Comparison of ENCODE assay signal across 9 cellular contexts in the genomic region with DNA sequence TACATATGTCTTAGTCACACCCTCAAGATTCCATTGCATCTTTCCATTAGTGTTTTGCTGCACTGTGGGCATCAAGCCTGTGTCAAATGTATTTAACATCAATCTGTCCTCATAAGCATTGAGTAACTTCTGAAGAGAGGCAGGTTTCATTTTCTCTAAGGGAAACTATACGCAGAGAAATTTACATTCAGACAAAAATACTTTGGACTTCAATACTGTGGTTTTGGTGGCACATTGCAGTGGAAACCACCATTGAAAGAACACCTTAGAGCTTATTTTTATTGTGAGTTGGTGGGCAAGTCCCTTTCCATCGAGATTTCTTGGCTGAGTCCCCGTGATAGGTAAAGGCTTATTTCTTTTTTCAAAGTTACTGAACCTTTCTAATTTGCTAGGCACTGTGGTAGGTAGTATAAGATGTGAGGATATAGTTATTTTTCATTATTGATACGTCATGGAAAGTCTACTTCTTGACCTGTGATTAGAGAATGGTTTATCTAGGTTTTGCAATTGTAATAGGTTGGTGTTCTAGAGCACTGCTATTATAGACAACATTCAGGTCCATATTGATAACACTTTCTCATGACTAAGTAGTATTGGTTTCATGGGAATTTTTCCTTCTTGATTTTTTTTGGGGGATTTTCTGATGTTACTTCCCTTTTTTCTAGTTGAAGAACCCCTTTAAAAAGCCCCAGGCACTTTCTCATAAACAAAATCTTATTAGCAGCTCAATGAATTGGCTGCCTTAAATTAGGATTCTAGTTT.
DNase-seq lines count a peak whose midpoint lies in the region; ATAC-seq and TF ChIP-seq lines count a peak whose summit lies in the region.
"Had no signal": no experiment of that assay in that cellular context is flagged by ENCODE, and none has a peak within 500 bp of the region (broad histone marks: within the 10 kb centered on the region; RNA-seq: fewer than 3 reads in every experiment).

No MANE protein-coding gene starts in this region.

- H3K4me2 ChIP-seq in MM.1S (ENCODE audit: low read depth, low read length) (peak overlapping the region; percentile 61), PC-9 (no peak overlapping the region)

- H3K4me3 Mint-ChIP-seq in CD4-positive, alpha-beta memory T cell, result peak overlapping the region; percentile 18 to 70 (median 60)

- peak overlapping the region; percentile 5; the same call in 1 of the 2 replicates for H3K9ac ChIP-seq in MM.1S (ENCODE audit: low read length)

- H3K27ac ChIP-seq in CD4-positive, alpha-beta memory T cell (ENCODE audit: low read depth, low read length), result no peak overlapping the region
- H3K27ac ChIP-seq in MM.1S (ENCODE audit: low read length) (peak overlapping the region; percentile 28; the same call in 1 of the 2 replicates), psoas muscle (no peak overlapping the region), PC-9 (no peak overlapping the region)
- H3K27ac ChIP-seq: pancreas had no signal

- ATAC-seq in GM18873 (IDR thresholded peaks at IDR 0.05; ENCODE audit: low FRiP score, unreplicated experiment) (peak; percentile 85), HG02763 (IDR thresholded peaks at IDR 0.05; ENCODE audit: unreplicated experiment) (peak; percentile 89), psoas muscle (no peak)
- ATAC-seq: pancreas had no signal

- peak in 3 of 5 donors; percentile 1 to 2 (median 1) for DNase-seq in CD4-positive, alpha-beta memory T cell
- DNase-seq in MM.1S (peak; percentile 70), ecto neural progenitor cell (ENCODE audit: low spot score) (no peak), NCI-H1417 (lab: John Stamatoyannopoulos, UW) (no peak), psoas muscle (no peak), PC-9 (no peak)
- DNase-seq: pancreas had no signal

- intact Hi-C loops in CD4-positive, alpha-beta memory T cell (cut with micrococcal nuclease), result no loop called here
- intact Hi-C loops in psoas muscle (cut with DNase I), result loop anchor here in 1 of 2 donors (10.0 kb wide), 1 partner anchor 414 kb away; no protein-coding TSS in a partner anchor
- intact Hi-C loops in PC-9 (cut with micrococcal nuclease; ENCODE audit: unreplicated experiment), result no loop called here

- H4K20me1 ChIP-seq in MM.1S (ENCODE audit: insufficient read depth, low read length) (no peaks in the 10 kb centered on the region), PC-9 (ENCODE audit: insufficient read depth) (no peaks in the 10 kb centered on the region)

- H3K27ac Mint-ChIP-seq in CD4-positive, alpha-beta memory T cell, result peak overlapping the region in 3 of 7 donors; percentile 29 to 52 (median 38)

- WGBS in psoas muscle, 3 donors, result 71 to 79% (median 78%) methylated on average over 4 of the region's 4 CpGs

- CTCF ChIA-PET in CD4-positive, alpha-beta memory T cell (lab: Charles Lee; ENCODE audit: partially characterized antibody), result no interaction called here
- CTCF ChIA-PET in PC-9 (lab: Charles Lee), result no interaction called here

- H3K4me1 Mint-ChIP-seq in CD4-positive, alpha-beta memory T cell, result peaks cover 9 to 12% (median 11%) of the 10 kb centered on the region in 4 donors

- no peaks in the 10 kb centered on the region for H3K27me3 ChIP-seq in CD4-positive, alpha-beta memory T cell (ENCODE audit: insufficient read depth, low read length)
- H3K27me3 ChIP-seq in MM.1S (replicated peaks; ENCODE audit: insufficient read depth, low read length), result no peaks in the 10 kb centered on the region
- no peaks in the 10 kb centered on the region for H3K27me3 ChIP-seq in psoas muscle (ENCODE audit: insufficient read depth in 3 of 3, low read length in 2 of 3)
- 0 out of 2 replicates have a peak, but pooled peaks cover 10% of the 10 kb centered on the region for H3K27me3 ChIP-seq in PC-9 (ENCODE audit: insufficient read depth, low read depth)

- POLR2A ChIA-PET in CD4-positive, alpha-beta memory T cell (lab: Charles Lee; ENCODE audit: partially characterized antibody), result no interaction called here
- POLR2A ChIA-PET in PC-9 (lab: Charles Lee; ENCODE audit: unreplicated experiment), result no interaction called here

- H3K4me1 ChIP-seq in CD4-positive, alpha-beta memory T cell (ENCODE audit: insufficient read depth, low read length), result no peaks in the 10 kb centered on the region
- H3K4me1 ChIP-seq in MM.1S (ENCODE audit: low read length), result peaks cover 7% of the 10 kb centered on the region; the same call in 1 of the 2 replicates
- no peaks in the 10 kb centered on the region for H3K4me1 ChIP-seq in psoas muscle
- H3K4me1 ChIP-seq in PC-9 (replicated peaks; ENCODE audit: insufficient read depth), result no peaks in the 10 kb centered on the region
- H3K4me1 ChIP-seq: pancreas had no signal

- H3F3A ChIP-seq in MM.1S (ENCODE audit: insufficient read depth, low read length) (0 out of 2 replicates have a peak, but pooled peaks cover 5% of the 10 kb centered on the region), PC-9 (ENCODE audit: insufficient read depth, low read depth) (no peaks in the 10 kb centered on the region)

- H3K36me3 Mint-ChIP-seq in CD4-positive, alpha-beta memory T cell, result no peaks in the 10 kb centered on the region

- peaks cover 10 to 15% of the 10 kb centered on the region in 2 donors for H3K27me3 Mint-ChIP-seq in CD4-positive, alpha-beta memory T cell

- BruUV-seq in PC-9 (replicated peaks; lab: Mats Ljungman, UMichigan), result no TSS peak

- H3K9me2 ChIP-seq in MM.1S (replicated peaks; ENCODE audit: insufficient read depth, low read length) (no peaks in the 10 kb centered on the region), PC-9 (ENCODE audit: insufficient read depth) (no peaks in the 10 kb centered on the region)

- peaks cover 0 to 4% (median 0%) of the 10 kb centered on the region in 8 donors for H3K9me3 Mint-ChIP-seq in CD4-positive, alpha-beta memory T cell

- no peak for TF ChIP-seq CTCF in MM.1S (IDR thresholded peaks at IDR 0.05; ENCODE audit: low read length)
- no peak for TF ChIP-seq CTCF in psoas muscle (IDR thresholded peaks at IDR 0.05)
- no peak for TF ChIP-seq CTCF in PC-9 (conservative IDR thresholded peaks at IDR 0.05)

- H2AFZ ChIP-seq in MM.1S (ENCODE audit: low read length) (peak overlapping the region; percentile 24), PC-9 (no peak overlapping the region)

- no peaks in the 10 kb centered on the region for H3K79me2 ChIP-seq in MM.1S (ENCODE audit: low read length)
- H3K79me2 ChIP-seq in PC-9 (ENCODE audit: low read depth), result no peaks in the 10 kb centered on the region

- H3K9me3 ChIP-seq in CD4-positive, alpha-beta memory T cell (ENCODE audit: control insufficient read depth in 1 of 2, low read length in 2 of 2), result no peaks in the 10 kb centered on the region
- H3K9me3 ChIP-seq in MM.1S (replicated peaks; ENCODE audit: insufficient read depth, low read length) (no peaks in the 10 kb centered on the region), psoas muscle (no peaks in the 10 kb centered on the region), PC-9 (ENCODE audit: insufficient read depth, low read depth) (no peaks in the 10 kb centered on the region)
- H3K9me3 ChIP-seq: pancreas had no signal

- no peaks in the 10 kb centered on the region for H3K36me3 ChIP-seq in CD4-positive, alpha-beta memory T cell (ENCODE audit: insufficient read depth, low read length)
- H3K36me3 ChIP-seq in MM.1S (replicated peaks; ENCODE audit: insufficient read depth, low read length) (no peaks in the 10 kb centered on the region), psoas muscle (ENCODE audit: insufficient read depth in 1 of 2, low read depth in 1 of 2) (no peaks in the 10 kb centered on the region), PC-9 (ENCODE audit: low read depth) (no peaks in the 10 kb centered on the region)
- H3K36me3 ChIP-seq: pancreas had no signal

- no peak overlapping the region for H3K4me3 ChIP-seq in CD4-positive, alpha-beta memory T cell (ENCODE audit: low read length in 2 of 2)
- H3K4me3 ChIP-seq in MM.1S (ENCODE audit: low read length) (peak overlapping the region; percentile 14), psoas muscle (no peak overlapping the region), PC-9 (no peak overlapping the region)
- H3K4me3 ChIP-seq: pancreas had no signal

Comparison
In these comparisons a context has a peak if more than half of its experiments do, and no peak if none do; other contexts are left out.
1. DNase-seq: peak in CD4-positive, alpha-beta memory T cell (3 of 5) and MM.1S (single experiment); none in ecto neural progenitor cell (single experiment), NCI-H1417 (0 of 3), psoas muscle (0 of 2) and PC-9 (0 of 2).
2. ATAC-seq: peak in GM18873 (single experiment) and HG02763 (single experiment); none in psoas muscle (0 of 4).